In genomic region chr10:17980796-17981195, GRCh38 we compare ENCODE assay signal across 19 cellular contexts. TPM values are rescaled to one million over a fixed set of nuclear protein-coding genes. Genes with fewer than 3 reads are reported as not detected.
DNase-seq lines count a peak whose midpoint lies in the region; ATAC-seq and TF ChIP-seq lines count a peak whose summit lies in the region.
"Had no signal": no experiment of that assay in that cellular context is flagged by ENCODE, and none has a peak within 500 bp of the region (broad histone marks: within the 10 kb centered on the region; RNA-seq: fewer than 3 reads in every experiment).

No MANE protein-coding gene starts in this region.

- no peak overlapping the region for H2BK12ac ChIP-seq in mesenchymal stem cell (ENCODE audit: low read length in 2 of 2)

- no peaks in the 10 kb centered on the region for H3K79me2 ChIP-seq in smooth muscle cell (ENCODE audit: low read depth)

- no peak overlapping the region for H3K4me2 ChIP-seq in mesenchymal stem cell (ENCODE audit: low read length, poor library complexity, severe bottlenecking)
- no peak overlapping the region for H3K4me2 ChIP-seq in smooth muscle cell

- peak overlapping the region; percentile 32 for H3K27ac Mint-ChIP-seq in chondrocyte (ENCODE audit: unreplicated experiment)
- H3K27ac Mint-ChIP-seq: CD14-positive monocyte had no signal

- H3K4me1 ChIP-seq in mesenchymal stem cell (ENCODE audit: control insufficient read depth, insufficient read depth, low read depth, low read length), result peaks cover 3% of the 10 kb centered on the region
- peaks cover 6% of the 10 kb centered on the region for H3K4me1 ChIP-seq in smooth muscle cell (ENCODE audit: low read depth)
- H3K4me1 ChIP-seq: Peyer's patch had no signal

- H4K8ac ChIP-seq in mesenchymal stem cell (ENCODE audit: low read length), result no peak overlapping the region

- H3K27ac ChIP-seq in mesenchymal stem cell (ENCODE audit: low read length, poor library complexity, severe bottlenecking), result peak overlapping the region; percentile 15
- H3K27ac ChIP-seq in smooth muscle cell (ENCODE audit: low read depth), result peak overlapping the region; percentile 61
- H3K27ac ChIP-seq: Peyer's patch had no signal

- H4K91ac ChIP-seq in mesenchymal stem cell (ENCODE audit: low read length), result no peak overlapping the region

- H2BK15ac ChIP-seq in mesenchymal stem cell (ENCODE audit: low read depth, poor library complexity, severe bottlenecking), result no peak overlapping the region

- no peaks in the 10 kb centered on the region for H4K20me1 ChIP-seq in smooth muscle cell (ENCODE audit: low read depth)

- no peak overlapping the region for H2BK5ac ChIP-seq in mesenchymal stem cell (ENCODE audit: low read depth, low read length, poor library complexity, severe bottlenecking)

- ATAC-seq in GM19324 (IDR thresholded peaks at IDR 0.05; ENCODE audit: low FRiP score, unreplicated experiment), result no peak
- ATAC-seq: HCT116, K562 had no signal

- H2AFZ ChIP-seq in mesenchymal stem cell (ENCODE audit: low read depth, low read length), result no peak overlapping the region
- no peak overlapping the region for H2AFZ ChIP-seq in smooth muscle cell (ENCODE audit: low read depth)

- peak; percentile 3 for DNase-seq in HCEC 1CT
- no peak for DNase-seq in chondrocyte (ENCODE audit: low spot score)
- DNase-seq in mesenchymal stem cell, result peak; percentile 13
- DNase-seq in smooth muscle cell (lab: John Stamatoyannopoulos, UW; ENCODE audit: unreplicated experiment), result no peak
- no peak for DNase-seq in HK-2 (ENCODE audit: unreplicated experiment)
- DNase-seq in glomerular visceral epithelial cell (ENCODE audit: extremely low spot score), result no peak
- DNase-seq: DND-41; GDM1; NCI-H1092 treated with DMSO at 0.1 percent for 48 hours; NCI-H146; NCI-H2029 treated with DMSO at 0.1 percent for 48 hours; NCI-H446 treated with DMSO at 0.1 percent for 48 hours; NCI-H69; NK-92 treated with Interleukin-12 subunit alpha and Interleukin-12 subunit beta, amount 100 ng/mL, for 24 hours; Peyer's patch had no signal

- H3K27me3 Mint-ChIP-seq in chondrocyte (ENCODE audit: low read depth), result no peaks in the 10 kb centered on the region

- no peak overlapping the region for H3K23ac ChIP-seq in mesenchymal stem cell (ENCODE audit: low read length in 2 of 2)

- H3K79me1 ChIP-seq in mesenchymal stem cell (replicated peaks; ENCODE audit: low read length, poor library complexity, severe bottlenecking), result no peaks in the 10 kb centered on the region

- H3K9me3 Mint-ChIP-seq in chondrocyte (ENCODE audit: low read depth), result no peaks in the 10 kb centered on the region

- H3K9ac ChIP-seq in mesenchymal stem cell (ENCODE audit: low read length) (no peak overlapping the region), smooth muscle cell (ENCODE audit: low read depth) (no peak overlapping the region)

- H2BK120ac ChIP-seq in mesenchymal stem cell (ENCODE audit: low read depth, low read length), result no peak overlapping the region

- TF ChIP-seq CTCF in chondrocyte (IDR thresholded peaks at IDR 0.05), result no peak
- TF ChIP-seq CTCF in smooth muscle cell (IDR thresholded peaks at IDR 0.05; ENCODE audit: borderline replicate concordance, insufficient read depth, poor library complexity, severe bottlenecking), result no peak

- no peaks in the 10 kb centered on the region for H3K27me3 ChIP-seq in mesenchymal stem cell (ENCODE audit: control insufficient read depth in 1 of 2, insufficient read depth in 1 of 2, low read length in 2 of 2)
- no peaks in the 10 kb centered on the region for H3K27me3 ChIP-seq in smooth muscle cell (ENCODE audit: low read depth)
- H3K27me3 ChIP-seq: Peyer's patch had no signal

- H3K9me3 ChIP-seq in mesenchymal stem cell (ENCODE audit: control insufficient read depth, low read length), result no peaks in the 10 kb centered on the region
- no peaks in the 10 kb centered on the region for H3K9me3 ChIP-seq in smooth muscle cell (replicated peaks; ENCODE audit: low read depth)
- H3K9me3 ChIP-seq: Peyer's patch had no signal

- WGBS in mesenchymal stem cell, result 79% methylated on average over 5 of the region's 5 CpGs
- 87% methylated on average over 5 of the region's 5 CpGs for WGBS in smooth muscle cell (ENCODE audit: low lambda C conversion rate)

- no peak overlapping the region for H3K18ac ChIP-seq in mesenchymal stem cell (ENCODE audit: low read depth in 1 of 2, low read length in 2 of 2)

- H3K4ac ChIP-seq in mesenchymal stem cell (ENCODE audit: low read depth in 1 of 2, low read length in 2 of 2), result no peak overlapping the region

- H3K4me1 Mint-ChIP-seq in chondrocyte (ENCODE audit: low read depth), result peaks cover 36% of the 10 kb centered on the region

- H3F3A ChIP-seq in smooth muscle cell (ENCODE audit: low read depth), result no peaks in the 10 kb centered on the region

- no peak overlapping the region for H3K14ac ChIP-seq in mesenchymal stem cell (ENCODE audit: low read length in 2 of 2)

- no peak overlapping the region for H2AK5ac ChIP-seq in mesenchymal stem cell (ENCODE audit: low read length, severe bottlenecking)

- no peaks in the 10 kb centered on the region for H3K36me3 ChIP-seq in mesenchymal stem cell (ENCODE audit: control insufficient read depth in 1 of 2, insufficient read depth in 2 of 2, low read depth in 1 of 2, low read length in 2 of 2)
- H3K36me3 ChIP-seq in smooth muscle cell (ENCODE audit: low read depth), result no peaks in the 10 kb centered on the region
- H3K36me3 ChIP-seq: Peyer's patch had no signal

- H3K4me3 ChIP-seq in mesenchymal stem cell (ENCODE audit: insufficient read depth in 1 of 2, low read depth in 1 of 2, low read length in 2 of 2), result no peak overlapping the region
- H3K4me3 ChIP-seq in smooth muscle cell, result no peak overlapping the region
- H3K4me3 ChIP-seq: K562, Peyer's patch had no signal

- no peak overlapping the region for H3K4me3 Mint-ChIP-seq in chondrocyte (ENCODE audit: unreplicated experiment)
- H3K4me3 Mint-ChIP-seq: CD14-positive monocyte had no signal

- H3K36me3 Mint-ChIP-seq in chondrocyte (ENCODE audit: low read depth), result no peaks in the 10 kb centered on the region
- H3K36me3 Mint-ChIP-seq: CD14-positive monocyte had no signal

RNA-seq across cellular contexts. Expression of gene SLC39A12, which starts 29.1 kb away (rescaled TPM):
- total RNA-seq in chondrocyte, result not detected in 3 replicates
- polyA plus RNA-seq in mesenchymal stem cell (2013, experiment 1 of 2), result not detected
- polyA plus RNA-seq in mesenchymal stem cell (2013, experiment 2 of 2), result not detected
- not detected in 2 replicates for total RNA-seq in smooth muscle cell
- not detected in 2 replicates for polyA plus RNA-seq in smooth muscle cell
- total RNA-seq: K562 had no signal
- polyA plus RNA-seq: CD14-positive monocyte, K562 had no signal

Comparison
In these comparisons a context has a peak if more than half of its experiments do, and no peak if none do; other contexts are left out.
1. DNase-seq: peak in HCEC 1CT (single experiment) and mesenchymal stem cell (single experiment); none in chondrocyte (single experiment), smooth muscle cell (single experiment), HK-2 (single experiment) and glomerular visceral epithelial cell (single experiment).